Comparison of ENCODE assay signal across 1 cellular context in genomic region chr9:19101203-19101602, GRCh38.
TF ChIP-seq lines count a peak whose summit lies in the region.

No MANE protein-coding gene starts in this region.

TF ChIP-seq in endothelial cell of umbilical vein, 7 proteins besides CTCF, POLR2A, EP300 and RAD21:
- no peak for TF ChIP-seq MAX (IDR thresholded peaks at IDR 0.05; ENCODE audit: insufficient read depth, insufficient read length)
- no peak for TF ChIP-seq MYC (IDR thresholded peaks at IDR 0.05; ENCODE audit: low read depth, low read length)
- no peak for TF ChIP-seq JUN (IDR thresholded peaks at IDR 0.05; ENCODE audit: borderline replicate concordance, insufficient read depth, insufficient read length, low read depth)
- no peak for TF ChIP-seq POLR2AphosphoS5 (IDR thresholded peaks at IDR 0.05; ENCODE audit: insufficient read depth, low read depth, low read length)
- TF ChIP-seq FOS (IDR thresholded peaks at IDR 0.05; ENCODE audit: borderline replicate concordance, insufficient read depth, low read length): no peak
- no peak for TF ChIP-seq GATA2 (IDR thresholded peaks at IDR 0.05; ENCODE audit: insufficient read depth, insufficient read length, low read depth, low read length)
- TF ChIP-seq EZH2 (IDR thresholded peaks at IDR 0.05; ENCODE audit: borderline replicate concordance, low read depth, low read length, severe bottlenecking): no peak
